ENCODE assay signal across 27 cellular contexts in the genomic region with DNA sequence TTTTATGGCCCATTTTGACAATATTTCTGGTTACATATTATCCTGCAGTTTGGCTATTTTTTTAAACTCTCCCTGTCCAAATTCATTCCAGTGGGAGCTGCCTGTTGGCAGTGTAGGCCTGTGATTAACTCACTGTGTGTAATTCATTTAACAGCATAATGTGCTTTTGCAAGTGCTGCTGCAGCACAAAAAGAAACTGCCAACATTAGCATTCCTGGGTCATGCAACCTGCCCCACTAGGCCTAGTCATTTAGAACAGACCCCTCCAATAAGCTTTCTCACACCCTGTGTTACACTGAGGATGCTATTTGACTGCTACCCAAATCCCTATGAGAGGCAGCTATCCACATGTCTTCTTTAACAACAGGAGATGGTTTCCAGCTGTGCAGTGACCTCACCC.
DNase-seq lines count a peak whose midpoint lies in the region; ATAC-seq lines count a peak whose summit lies in the region.
"Had no signal": no experiment of that assay in that cellular context is flagged by ENCODE, and none has a peak within 500 bp of the region (broad histone marks: within the 10 kb centered on the region; RNA-seq: fewer than 3 reads in every experiment).

No MANE protein-coding gene starts in this region.

- H3K18ac ChIP-seq in mesendoderm (ENCODE audit: low read length) = no peak overlapping the region

- H3K27ac ChIP-seq in mesendoderm (ENCODE audit: low read depth, low read length) = no peak overlapping the region
- H3K27ac ChIP-seq: BLaER1, gastrocnemius medialis, suprapubic skin had no signal

- no peaks in the 10 kb centered on the region for H3K79me2 ChIP-seq in mesendoderm (ENCODE audit: control insufficient read depth, insufficient read depth, low read length)

- no peak overlapping the region for H2BK15ac ChIP-seq in mesendoderm (replicated peaks; ENCODE audit: low read depth)

- peak; percentile 89 for ATAC-seq in Right ventricle myocardium superior (ENCODE audit: poor library complexity)
- ATAC-seq in HG02938 (IDR thresholded peaks at IDR 0.05; ENCODE audit: unreplicated experiment) = no peak
- ATAC-seq: activated naive CD8-positive, alpha-beta T cell treated with anti-CD3 and anti-CD28 coated beads, Interleukin-2, amount 50 U/mL, for 24 hours; esophagus mucosa; gastrocnemius medialis; stimulated activated effector memory CD8-positive, alpha-beta T cell treated with anti-CD3 and anti-CD28 coated beads, Interleukin-12 subunit alpha, Interleukin-12 subunit beta, amount 100 ng/mL, for 72 hours had no signal

- H3K9ac ChIP-seq in mesendoderm (ENCODE audit: low read length) = no peak overlapping the region
- H3K9ac ChIP-seq: BLaER1 had no signal

- no peak overlapping the region for H3K23ac ChIP-seq in mesendoderm (ENCODE audit: low read length)

- H3K4me1 ChIP-seq in mesendoderm (ENCODE audit: control insufficient read depth, low read depth, low read length) = no peaks in the 10 kb centered on the region
- H3K4me1 ChIP-seq: BLaER1, suprapubic skin had no signal

- H4K5ac ChIP-seq in mesendoderm (ENCODE audit: low read length) = no peak overlapping the region

- no peak overlapping the region for H3K4me3 ChIP-seq in mesendoderm (ENCODE audit: low read length)
- H3K4me3 ChIP-seq: BLaER1, gastrocnemius medialis, suprapubic skin had no signal

- H3K79me1 ChIP-seq in mesendoderm (ENCODE audit: low read length) = no peaks in the 10 kb centered on the region

- H4K8ac ChIP-seq in mesendoderm (ENCODE audit: low read depth, low read length) = no peak overlapping the region

- no peak overlapping the region for H3K4ac ChIP-seq in mesendoderm (ENCODE audit: low read depth, low read length)

- H2BK5ac ChIP-seq in mesendoderm (ENCODE audit: low read length) = no peak overlapping the region

- H3K36me3 ChIP-seq in mesendoderm (ENCODE audit: control insufficient read depth, insufficient read depth, low read length) = no peaks in the 10 kb centered on the region
- H3K36me3 ChIP-seq: BLaER1, gastrocnemius medialis, suprapubic skin had no signal

- H3K27me3 ChIP-seq in mesendoderm (ENCODE audit: insufficient read depth, low read length, poor library complexity) = no peaks in the 10 kb centered on the region
- H3K27me3 ChIP-seq: BLaER1, gastrocnemius medialis, suprapubic skin had no signal

- H3K4me2 ChIP-seq in mesendoderm (ENCODE audit: low read length) = no peak overlapping the region
- H3K4me2 ChIP-seq: BLaER1 had no signal

- no peak overlapping the region for H2AK5ac ChIP-seq in mesendoderm (ENCODE audit: low read length)

- no peak overlapping the region for H3K56ac ChIP-seq in mesendoderm (ENCODE audit: low read length)

- intact Hi-C loops in Right ventricle myocardium superior (cut with DNase I) = no loop called here
- intact Hi-C loops in cardiac septum (cut with DNase I) = no loop called here

- DNase-seq in Right ventricle myocardium superior (peak; percentile 44), cardiac septum (ENCODE audit: low spot score) (no peak), fibroblast of peridontal ligament (ENCODE audit: extremely low read depth) (peak; percentile 9), mesendoderm (peak; percentile 48), HPDE6-E6E7 (ENCODE audit: extremely low spot score) (no peak), NCI-H1694 (lab: John Stamatoyannopoulos, UW) (no peak), ecto neural progenitor cell (ENCODE audit: low spot score) (no peak)
- DNase-seq: activated CD4-positive, alpha-beta T cell treated with anti-CD3 and anti-CD28 coated beads for 4 hours; activated CD8-positive, alpha-beta memory T cell treated with anti-CD3 and anti-CD28 coated beads for 24 hours; activated gamma-delta T cell; activated naive CD8-positive, alpha-beta T cell treated with anti-CD3 and anti-CD28 coated beads, Interleukin-2, amount 50 U/mL, for 24 hours; activated T-cell treated with anti-CD3 and anti-CD28 coated beads, Interleukin-2, amount 50 U/mL, for 1 hour; effector memory CD4-positive, alpha-beta T cell; EL; gastrocnemius medialis; HCEC 1CT; Karpas-422; mammary epithelial cell; NCI-H2029 treated with DMSO at 0.1 percent for 48 hours; NCI-H524 treated with DMSO at 0.1 percent for 48 hours; occipital lobe; stimulated activated CD4-positive, alpha-beta T cell treated with anti-CD3 and anti-CD28 coated beads, Interleukin-2, amount 100 ng/mL, for 48 hours had no signal

- no peak overlapping the region for H2BK120ac ChIP-seq in mesendoderm (ENCODE audit: low read depth, low read length)

Comparison
In these comparisons a context has a peak if more than half of its experiments do, and no peak if none do; other contexts are left out.
1. DNase-seq: peak in Right ventricle myocardium superior (single experiment), fibroblast of peridontal ligament (single experiment) and mesendoderm (single experiment); none in cardiac septum (single experiment), HPDE6-E6E7 (single experiment), NCI-H1694 (single experiment) and ecto neural progenitor cell (single experiment).